Comparison of ENCODE assay signal across 8 cellular contexts in the genomic region with DNA sequence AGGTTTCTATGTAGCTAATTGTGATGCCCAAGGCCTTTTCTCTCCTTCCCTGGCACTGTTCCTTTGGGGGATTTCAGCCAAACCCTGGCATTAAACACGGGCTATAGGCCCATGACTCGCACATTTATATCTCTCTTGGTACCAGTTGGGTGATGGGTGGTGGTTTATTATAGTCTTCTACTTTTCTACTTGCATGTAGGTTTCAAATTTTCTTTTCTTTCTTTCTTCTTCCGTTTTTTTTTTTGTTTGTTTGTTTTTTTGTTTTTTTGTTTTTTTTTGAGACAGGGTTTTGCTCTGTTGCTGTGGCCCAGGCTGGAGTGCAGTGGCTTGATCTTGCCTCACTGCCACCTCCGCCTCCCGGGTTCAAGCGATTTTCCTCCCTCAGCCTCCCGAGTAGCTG. TPM values are rescaled to one million over a fixed set of nuclear protein-coding genes. Genes with fewer than 3 reads are reported as not detected.
DNase-seq lines count a peak whose midpoint lies in the region; ATAC-seq, FAIRE-seq and TF ChIP-seq lines count a peak whose summit lies in the region.

No MANE protein-coding gene starts in this region.

- H3K9me3 Mint-ChIP-seq in CD8-positive, alpha-beta memory T cell: no peaks in the 10 kb centered on the region

- peak overlapping the region; percentile 99 for H3K4me2 ChIP-seq in osteoblast (ENCODE audit: insufficient read depth, low read length)

- peak overlapping the region; percentile 69 to 98 (median 93) for H3K27ac Mint-ChIP-seq in CD8-positive, alpha-beta memory T cell

- no peak for DNase-seq in CD8-positive, alpha-beta memory T cell
- DNase-seq in NCI-H69 (lab: John Stamatoyannopoulos, UW) (peak; percentile 21), osteoblast (ENCODE audit: insufficient read length, low spot score, missing footprints) (no peak), SIG-M5 (lab: John Stamatoyannopoulos, UW) (no peak), frontal cortex (ENCODE audit: low spot score in 2 of 2) (no peak), HK-2 (ENCODE audit: unreplicated experiment) (no peak)
- no peak for DNase-seq in effector memory CD4-positive, alpha-beta T cell

- no peaks in the 10 kb centered on the region for H3K27me3 ChIP-seq in CD8-positive, alpha-beta memory T cell (ENCODE audit: insufficient read depth, low read length, poor library complexity, severe bottlenecking)
- no peaks in the 10 kb centered on the region for H3K27me3 ChIP-seq in effector memory CD4-positive, alpha-beta T cell (replicated peaks; ENCODE audit: control insufficient read depth, insufficient read depth, low read length, poor library complexity, severe bottlenecking)
- H3K27me3 ChIP-seq in osteoblast (ENCODE audit: insufficient read depth, low read length): no peaks in the 10 kb centered on the region

- H2AFZ ChIP-seq in osteoblast (ENCODE audit: low read length): peak overlapping the region; percentile 81

- peaks cover 35% of the 10 kb centered on the region for H3K4me1 ChIP-seq in CD8-positive, alpha-beta memory T cell (ENCODE audit: insufficient read depth, low read length)
- peaks cover 27% of the 10 kb centered on the region for H3K4me1 ChIP-seq in effector memory CD4-positive, alpha-beta T cell (ENCODE audit: control insufficient read depth, insufficient read depth, low read length, poor library complexity, severe bottlenecking)
- peaks cover 12% of the 10 kb centered on the region for H3K4me1 ChIP-seq in osteoblast (ENCODE audit: insufficient read depth, low read length)

- no peaks in the 10 kb centered on the region for H4K20me1 ChIP-seq in osteoblast (ENCODE audit: insufficient read depth, low read length)

- H3K4me3 ChIP-seq in CD8-positive, alpha-beta memory T cell (ENCODE audit: low read length): peak overlapping the region; percentile 76
- peak overlapping the region; percentile 69 for H3K4me3 ChIP-seq in effector memory CD4-positive, alpha-beta T cell (ENCODE audit: insufficient read depth, low read depth, low read length, poor library complexity, severe bottlenecking)
- peak overlapping the region; percentile 92 for H3K4me3 ChIP-seq in osteoblast (ENCODE audit: insufficient read depth, low read length)

- no peaks in the 10 kb centered on the region for H3K9me3 ChIP-seq in CD8-positive, alpha-beta memory T cell (ENCODE audit: low read length)
- no peaks in the 10 kb centered on the region for H3K9me3 ChIP-seq in effector memory CD4-positive, alpha-beta T cell (ENCODE audit: control insufficient read depth, low read length)
- no peaks in the 10 kb centered on the region for H3K9me3 ChIP-seq in osteoblast (ENCODE audit: low read depth, low read length)

- TF ChIP-seq CTCF in osteoblast (IDR thresholded peaks at IDR 0.05; ENCODE audit: extremely low read depth, low read depth, low read length): no peak

- peaks cover 55 to 79% (median 71%) of the 10 kb centered on the region in 3 donors for H3K4me1 Mint-ChIP-seq in CD8-positive, alpha-beta memory T cell

- H3K36me3 Mint-ChIP-seq in CD8-positive, alpha-beta memory T cell: peaks cover 0 to 74% (median 19%) of the 10 kb centered on the region in 3 donors

- ATAC-seq in GM21528 (IDR thresholded peaks at IDR 0.05; ENCODE audit: low FRiP score, unreplicated experiment): no peak

- CTCF ChIA-PET in CD8-positive, alpha-beta memory T cell (lab: Charles Lee): interaction anchor here (0.7 to 2.5 kb wide), 6 partner anchors 57 to 178 kb away, joined by 3 to 7 read pairs (median 6); a partner anchor contains a TSS

- no peaks in the 10 kb centered on the region for H3K27me3 Mint-ChIP-seq in CD8-positive, alpha-beta memory T cell

- H3K27ac ChIP-seq in CD8-positive, alpha-beta memory T cell (ENCODE audit: low read depth, low read length): peak overlapping the region; percentile 67
- H3K27ac ChIP-seq in effector memory CD4-positive, alpha-beta T cell (ENCODE audit: insufficient read depth, low read length, poor library complexity, severe bottlenecking): peak overlapping the region; percentile 76
- H3K27ac ChIP-seq in osteoblast (ENCODE audit: low read depth, low read length): peak overlapping the region; percentile 71

- POLR2A ChIA-PET in CD8-positive, alpha-beta memory T cell (lab: Charles Lee): interaction anchor here (1.4 to 1.9 kb wide), 2 partner anchors 28 to 67 kb away, joined by 4 to 7 read pairs; no protein-coding TSS in a partner anchor

- peaks cover 22% of the 10 kb centered on the region for H3K79me2 ChIP-seq in osteoblast (ENCODE audit: insufficient read depth, low read length)

- no peaks in the 10 kb centered on the region for H3K36me3 ChIP-seq in CD8-positive, alpha-beta memory T cell (ENCODE audit: insufficient read depth, low read length)
- H3K36me3 ChIP-seq in effector memory CD4-positive, alpha-beta T cell (ENCODE audit: control insufficient read depth, insufficient read depth, low read length): peaks cover 11% of the 10 kb centered on the region
- peaks cover 25% of the 10 kb centered on the region for H3K36me3 ChIP-seq in osteoblast (ENCODE audit: insufficient read depth, low read length)

- no peak for FAIRE-seq in frontal cortex (lab: Jason Lieb, UNC)

- H3K4me3 Mint-ChIP-seq in CD8-positive, alpha-beta memory T cell: peak overlapping the region; percentile 95 to 99 (median 98)

RNA-seq across cellular contexts. Expression of a gene that starts 1.1 kb away (rescaled TPM):
- 10 to 100 TPM; 23.4 to 25.3 TPM for total RNA-seq in CD8-positive, alpha-beta memory T cell
- 51.4 TPM for polyA plus RNA-seq in CD8-positive, alpha-beta memory T cell
- total RNA-seq in osteoblast: 44.9 and 52.7 TPM in 2 replicates
- total RNA-seq in frontal cortex: 12.2 TPM

RNA-seq across cellular contexts. Expression of a gene that starts 37.5 kb away (rescaled TPM):
- 10 to 100 TPM; 23.4 to 26.4 TPM for total RNA-seq in CD8-positive, alpha-beta memory T cell
- polyA plus RNA-seq in CD8-positive, alpha-beta memory T cell: 85.3 TPM
- total RNA-seq in osteoblast: 4.0 and 5.3 TPM in 2 replicates
- 15.1 TPM for total RNA-seq in frontal cortex

RNA-seq across cellular contexts. Expression of a gene that starts 57.5 kb away (rescaled TPM):
- 10 to 100 TPM; 31.6 to 34.1 TPM for total RNA-seq in CD8-positive, alpha-beta memory T cell
- 54.6 TPM for polyA plus RNA-seq in CD8-positive, alpha-beta memory T cell
- total RNA-seq in osteoblast: 26.1 and 28.0 TPM in 2 replicates
- total RNA-seq in frontal cortex: 49.3 TPM
